In genomic region chr12:66159088-66159487, GRCh38 we compare ENCODE assay signal across 26 cellular contexts. TPM values are rescaled to one million over a fixed set of nuclear protein-coding genes. Genes with fewer than 3 reads are reported as not detected.
DNase-seq lines count a peak whose midpoint lies in the region; ATAC-seq and TF ChIP-seq lines count a peak whose summit lies in the region.
"Had no signal": no experiment of that assay in that cellular context is flagged by ENCODE, and none has a peak within 500 bp of the region (broad histone marks: within the 10 kb centered on the region; RNA-seq: fewer than 3 reads in every experiment).

No MANE protein-coding gene starts in this region.

- TF ChIP-seq POLR2A in transverse colon (IDR thresholded peaks at IDR 0.05): no peak

- peaks cover 3% of the 10 kb centered on the region for H3K9me3 Mint-ChIP-seq in activated T-cell treated with anti-CD3 and anti-CD28 coated beads, Interleukin-2, amount 50 U/mL, for 24 hours
- H3K9me3 Mint-ChIP-seq: GM23338 had no signal

- in situ Hi-C loops in transverse colon (cut with MboI; ENCODE audit: low pct_ligation_motif_present in 1 of 4, low pct_unique_long_range_greater_than_20kb in 1 of 4, low sequenced_read_pairs in 3 of 4): no loop called here

- H3K4me3 Mint-ChIP-seq in activated T-cell treated with anti-CD3 and anti-CD28 coated beads, Interleukin-2, amount 50 U/mL, for 24 hours: no peak overlapping the region
- H3K4me3 Mint-ChIP-seq in T-helper 17 cell: no peak overlapping the region
- H3K4me3 Mint-ChIP-seq: B cell, CD14-positive monocyte, GM23338 had no signal

- H3K27me3 Mint-ChIP-seq in activated T-cell treated with anti-CD3 and anti-CD28 coated beads, Interleukin-2, amount 50 U/mL, for 24 hours: no peaks in the 10 kb centered on the region
- no peaks in the 10 kb centered on the region for H3K27me3 Mint-ChIP-seq in T-helper 17 cell
- H3K27me3 Mint-ChIP-seq: B cell had no signal

- no peak for DNase-seq in activated T-cell treated with anti-CD3 and anti-CD28 coated beads, Interleukin-2, amount 50 U/mL, for 24 hours
- DNase-seq in activated T-cell treated with anti-CD3 and anti-CD28 coated beads for 4 hours (no peak), T-helper 17 cell (no peak), foreskin melanocyte (peak; percentile 39), transverse colon (no peak), AG08396 (ENCODE audit: low spot score) (no peak)
- DNase-seq in stimulated activated CD8-positive, alpha-beta memory T cell treated with anti-CD3 and anti-CD28 coated beads, Interleukin-4, amount 100 ng/mL, for 48 hours: no peak
- DNase-seq: Caco-2; DMS153; KG1; NCI-H1092; NCI-H1436 treated with DMSO at 0.1 percent for 48 hours; NCI-H2029; NCI-H2171; NCI-H345; NCI-H524; NCI-H774; NK-92 treated with Interleukin-12 subunit alpha and Interleukin-12 subunit beta, amount 100 ng/mL, for 24 hours had no signal

- no peak for TF ChIP-seq CTCF in transverse colon (IDR thresholded peaks at IDR 0.05)

- no peak for ATAC-seq in T-helper 17 cell
- no peak for ATAC-seq in GM19035 (IDR thresholded peaks at IDR 0.05; ENCODE audit: unreplicated experiment)
- ATAC-seq: GM23338, Panc1 had no signal

- peaks cover 67% of the 10 kb centered on the region for H3K4me1 Mint-ChIP-seq in activated T-cell treated with anti-CD3 and anti-CD28 coated beads, Interleukin-2, amount 50 U/mL, for 24 hours (ENCODE audit: low read depth)
- H3K4me1 Mint-ChIP-seq in T-helper 17 cell: peaks cover 50% of the 10 kb centered on the region

- H3K36me3 Mint-ChIP-seq in activated T-cell treated with anti-CD3 and anti-CD28 coated beads, Interleukin-2, amount 50 U/mL, for 24 hours (ENCODE audit: low read depth): peaks cover 63% of the 10 kb centered on the region
- peaks cover 10% of the 10 kb centered on the region for H3K36me3 Mint-ChIP-seq in T-helper 17 cell (ENCODE audit: low read depth)

- H3K27ac Mint-ChIP-seq in activated T-cell treated with anti-CD3 and anti-CD28 coated beads, Interleukin-2, amount 50 U/mL, for 24 hours: peak overlapping the region; percentile 50
- H3K27ac Mint-ChIP-seq in T-helper 17 cell: peak overlapping the region; percentile 44
- H3K27ac Mint-ChIP-seq: B cell, GM23338 had no signal

- H3K9me3 ChIP-seq in T-helper 17 cell (ENCODE audit: control insufficient read depth, low read length, poor library complexity, severe bottlenecking) (no peaks in the 10 kb centered on the region), transverse colon (no peaks in the 10 kb centered on the region)
- H3K9me3 ChIP-seq: Caco-2, HAP-1 had no signal

- intact Hi-C loops in transverse colon (cut with DNase I; ENCODE audit: low total_unique reads): no loop called here

- peaks cover 6 to 46% (median 10%) of the 10 kb centered on the region in 4 donors for H3K4me1 ChIP-seq in transverse colon
- H3K4me1 ChIP-seq: Caco-2, HAP-1 had no signal

- TF ChIP-seq EP300 in transverse colon (IDR thresholded peaks at IDR 0.05; ENCODE audit: low read depth): no peak

- H3K36me3 ChIP-seq in transverse colon: peaks cover 0 to 7% (median 3%) of the 10 kb centered on the region in 4 donors
- H3K36me3 ChIP-seq: HAP-1 had no signal

- no peak overlapping the region for H3K4me3 ChIP-seq in transverse colon
- H3K4me3 ChIP-seq: GM23338, HAP-1 had no signal

- no peaks in the 10 kb centered on the region for H3K27me3 ChIP-seq in transverse colon

- peak overlapping the region; percentile 33 to 51 (median 49) for H3K27ac ChIP-seq in transverse colon

RNA-seq across cellular contexts. Expression of gene TMBIM4, which starts 10.7 kb away (rescaled TPM):
- total RNA-seq in T-helper 17 cell (10 to 100 TPM; 44.4 to 47.5 TPM), transverse colon (100 to 1,000 TPM in 2 of 4 donors, 10 to 100 TPM in 2; 15.5 to 217 (median 98.8) TPM)

RNA-seq across cellular contexts. Expression of gene LLPH, which starts 28.5 kb away (rescaled TPM):
- total RNA-seq in T-helper 17 cell (10 to 100 TPM; 20.7 to 24.0 TPM), transverse colon (1 to 10 TPM; 3.5 to 4.9 (median 3.9) TPM)

RNA-seq across cellular contexts. Expression of gene IRAK3, which starts 29.9 kb away (rescaled TPM):
- total RNA-seq in T-helper 17 cell (1 to 10 TPM; 1.5 to 2.4 TPM), transverse colon (10 to 100 TPM in 1 of 4 donors, 1 to 10 TPM in 3; 5.6 to 13.8 (median 6.7) TPM)
- total RNA-seq: A172, Caco-2, G401 had no signal
